ENCODE assay signal across 11 cellular contexts in the genomic region with DNA sequence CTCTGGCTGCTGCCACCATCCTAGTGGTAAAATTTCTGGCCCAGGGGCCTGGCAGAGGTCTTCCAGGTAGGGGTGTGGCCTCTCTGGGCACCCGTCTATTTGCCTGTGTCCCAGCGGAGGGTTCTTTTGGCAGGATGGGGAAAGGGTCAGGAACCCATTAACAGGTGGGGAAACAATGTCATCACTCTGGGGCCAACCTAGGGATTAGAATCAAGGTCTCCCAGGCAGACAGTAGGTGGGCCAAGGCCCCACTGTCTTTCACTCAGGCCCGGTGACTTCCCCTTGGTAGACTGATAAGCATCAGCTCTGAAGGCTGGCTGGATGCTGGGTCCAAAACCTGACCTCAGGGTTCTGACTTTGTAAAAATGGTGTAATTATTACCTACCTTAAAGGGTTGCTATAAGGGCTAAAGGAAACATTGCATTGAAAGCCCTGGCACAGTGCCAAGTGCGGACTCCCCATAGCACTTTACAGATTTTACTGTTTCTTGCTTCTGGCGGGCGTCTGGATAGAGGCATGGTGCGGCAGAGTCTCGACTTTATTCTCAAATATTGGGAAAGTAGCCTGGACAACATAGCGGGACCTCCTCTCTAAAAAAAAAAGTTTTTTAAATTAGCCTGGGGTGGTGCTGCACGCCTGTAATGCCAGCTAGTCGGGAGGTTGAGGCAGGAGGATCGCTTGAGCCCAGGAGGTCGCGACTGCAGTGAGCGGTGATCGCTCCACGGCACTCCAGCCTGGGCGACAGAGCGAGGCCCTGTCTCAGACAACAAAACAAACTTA. TPM values are rescaled to one million over a fixed set of nuclear protein-coding genes. Genes with fewer than 3 reads are reported as not detected.
A peak's percentile ranks its signal among the peaks of the same experiment; 100 is the strongest.
DNase-seq lines count a peak whose midpoint lies in the region; ATAC-seq, FAIRE-seq and TF ChIP-seq lines count a peak whose summit lies in the region.
"Had no signal": no experiment of that assay in that cellular context is flagged by ENCODE, and none has a peak within 500 bp of the region (broad histone marks: within the 10 kb centered on the region; RNA-seq: fewer than 3 reads in every experiment).

No MANE protein-coding gene starts in this region.

- no peak overlapping the region for H3K18ac ChIP-seq in mesenchymal stem cell (ENCODE audit: low read depth in 1 of 2, low read length in 2 of 2)

- peaks cover 5 to 35% (median 28%) of the 10 kb centered on the region in 12 donors for H3K4me1 ChIP-seq in heart left ventricle
- H3K4me1 ChIP-seq in GM12878 (ENCODE audit: control insufficient read depth, insufficient read depth, low read length), result peaks cover 6% of the 10 kb centered on the region; the same call in 1 of the 2 replicates
- H3K4me1 ChIP-seq in mesenchymal stem cell (ENCODE audit: control insufficient read depth, insufficient read depth, low read depth, low read length), result peaks cover 29% of the 10 kb centered on the region
- peaks cover 24 to 35% (median 29%) of the 10 kb centered on the region in 4 donors for H3K4me1 ChIP-seq in upper lobe of left lung

- CTCF ChIA-PET in GM12878 (lab: Yijun Ruan, JAX), result interaction anchor here (13.9 to 19.4 kb wide), 2 partner anchors 89 to 91 kb away, joined by 231 to 280 read pairs; no protein-coding TSS in a partner anchor

- no peaks in the 10 kb centered on the region for H4K20me1 ChIP-seq in GM12878 (ENCODE audit: control insufficient read depth, insufficient read depth)

- WGBS in heart left ventricle, 4 donors, result 42 to 52% (median 42%) methylated on average over 17 to 19 of the region's 19 CpGs
- 90% methylated on average over 19 of the region's 19 CpGs for WGBS in GM12878 (ENCODE audit: insufficient coverage, insufficient replicate concordance, low lambda C conversion rate, missing lambda C conversion rate)
- 73% methylated on average over 16 of the region's 19 CpGs for WGBS in mesenchymal stem cell
- WGBS in upper lobe of left lung, 2 donors, result 51 to 73% methylated on average over 18 to 19 of the region's 19 CpGs

- BruUV-seq in GM12878 (replicated peaks; lab: Mats Ljungman, UMichigan), result no TSS peak

- H2BK15ac ChIP-seq in mesenchymal stem cell (ENCODE audit: low read depth, poor library complexity, severe bottlenecking), result no peak overlapping the region

- no peak overlapping the region for H2BK5ac ChIP-seq in mesenchymal stem cell (ENCODE audit: low read depth, low read length, poor library complexity, severe bottlenecking)

- no peaks in the 10 kb centered on the region for H3K79me1 ChIP-seq in mesenchymal stem cell (replicated peaks; ENCODE audit: low read length, poor library complexity, severe bottlenecking)

- no peak overlapping the region for H4K8ac ChIP-seq in mesenchymal stem cell (ENCODE audit: low read length)

- H3K4me2 ChIP-seq in GM12878 (ENCODE audit: control insufficient read depth, insufficient read depth), result peak overlapping the region; percentile 46
- H3K4me2 ChIP-seq in mesenchymal stem cell (ENCODE audit: low read length, poor library complexity, severe bottlenecking), result no peak overlapping the region

- SMC1A ChIA-PET in GM12878 (lab: Charles Lee; ENCODE audit: uncharacterized antibody, unreplicated experiment), result no interaction called here

- POLR2A ChIA-PET in GM12878 (lab: Charles Lee), result no interaction called here

- in situ Hi-C loops in GM12878 (cut with MboI), result no loop called here

- H3K14ac ChIP-seq in mesenchymal stem cell (ENCODE audit: low read length in 2 of 2), result no peak overlapping the region

- no peaks in the 10 kb centered on the region for H3K79me2 ChIP-seq in GM12878 (ENCODE audit: control insufficient read depth, insufficient read depth, low read length)

- peak overlapping the region in 8 of 12 donors; percentile 11 to 61 (median 36) for H3K4me3 ChIP-seq in heart left ventricle
- H3K4me3 ChIP-seq in GM12878, result no peak overlapping the region
- peak overlapping the region in 1 of 2 experiments; percentile 77 for H3K4me3 ChIP-seq in mesenchymal stem cell (ENCODE audit: insufficient read depth in 1 of 2, low read depth in 1 of 2, low read length in 2 of 2)
- peak overlapping the region in 3 of 4 donors; percentile 50 to 51 (median 51) for H3K4me3 ChIP-seq in upper lobe of left lung

- H2BK12ac ChIP-seq in mesenchymal stem cell (ENCODE audit: low read length in 2 of 2), result no peak overlapping the region

- no peak overlapping the region for H3K23ac ChIP-seq in mesenchymal stem cell (ENCODE audit: low read length in 2 of 2)

- ATAC-seq in heart left ventricle (no peak), GM12878 (no peak), upper lobe of left lung (ENCODE audit: low FRiP score in 2 of 2) (no peak), GM18511 (IDR thresholded peaks at IDR 0.05; ENCODE audit: unreplicated experiment) (no peak)

- TF ChIP-seq EP300 in GM12878 (IDR thresholded peaks at IDR 0.05; ENCODE audit: borderline replicate concordance in 1 of 2, control insufficient read depth in 1 of 2, low read depth in 2 of 2, low read length in 2 of 2) (no peak), upper lobe of left lung (IDR thresholded peaks at IDR 0.05) (no peak)

- no peak overlapping the region for H3K27ac ChIP-seq in heart left ventricle
- no peak overlapping the region for H3K27ac ChIP-seq in GM12878 (ENCODE audit: control insufficient read depth, insufficient read depth)
- H3K27ac ChIP-seq in mesenchymal stem cell (ENCODE audit: low read length, poor library complexity, severe bottlenecking), result no peak overlapping the region
- H3K27ac ChIP-seq in upper lobe of left lung, result peak overlapping the region in 1 of 4 donors; percentile 61

- peaks cover 21 to 55% (median 35%) of the 10 kb centered on the region in 9 donors for H3K27me3 ChIP-seq in heart left ventricle
- peaks cover 14 to 25% of the 10 kb centered on the region in 2 experiments; a peak in 3 of 4 replicates for H3K27me3 ChIP-seq in GM12878 (replicated peaks in 1 of 2; ENCODE audit: control insufficient read depth in 2 of 2, insufficient read depth in 2 of 2, low read length in 1 of 2)
- peaks cover 0 to 53% of the 10 kb centered on the region in 2 experiments for H3K27me3 ChIP-seq in mesenchymal stem cell (ENCODE audit: control insufficient read depth in 1 of 2, insufficient read depth in 1 of 2, low read length in 2 of 2)
- peaks cover 0 to 35% (median 4%) of the 10 kb centered on the region in 4 donors for H3K27me3 ChIP-seq in upper lobe of left lung

- TF ChIP-seq CTCF in heart left ventricle (IDR thresholded peaks at IDR 0.05), result no peak
- no peak for TF ChIP-seq CTCF in GM12878 (IDR thresholded peaks at IDR 0.05 in 2 of 3, conservative IDR thresholded peaks at IDR 0.05 in 1 of 3; ENCODE audit: control insufficient read depth in 2 of 3, extremely low read depth in 1 of 3, insufficient read depth in 1 of 3, low read depth in 3 of 3, low read length in 3 of 3)
- no peak for TF ChIP-seq CTCF in upper lobe of left lung (IDR thresholded peaks at IDR 0.05)

- DNase-seq in heart left ventricle (no peak), cardiac septum (ENCODE audit: low spot score) (no peak), GM12878 (ENCODE audit: low read depth, low spot score) (no peak), mesenchymal stem cell (no peak), upper lobe of left lung (no peak), NCI-H146 (lab: John Stamatoyannopoulos, UW) (no peak), NOMO-1 treated with dmso at 0.1 percent for 144 hours (lab: John Stamatoyannopoulos, UW; ENCODE audit: unreplicated experiment) (no peak)
- DNase-seq: anterior cingulate cortex, COR-L47, T-helper 9 cell had no signal

- no peak for FAIRE-seq in GM12878 (lab: Jason Lieb, UNC)

- TF ChIP-seq POLR2A in heart left ventricle (IDR thresholded peaks at IDR 0.05) (no peak), GM12878 (IDR thresholded peaks at IDR 0.05; ENCODE audit: low read depth, low read length) (0 out of 2 replicates have a peak, but pooled peaks have one; percentile 37), upper lobe of left lung (IDR thresholded peaks at IDR 0.05) (no peak)

- no peak overlapping the region for H2AK5ac ChIP-seq in mesenchymal stem cell (ENCODE audit: low read length, severe bottlenecking)

- no peaks in the 10 kb centered on the region for H3K9me3 ChIP-seq in heart left ventricle
- H3K9me3 ChIP-seq in GM12878 (replicated peaks; ENCODE audit: control insufficient read depth, insufficient read depth, low read length), result no peaks in the 10 kb centered on the region
- H3K9me3 ChIP-seq in mesenchymal stem cell (ENCODE audit: control insufficient read depth, low read length), result no peaks in the 10 kb centered on the region
- no peaks in the 10 kb centered on the region for H3K9me3 ChIP-seq in upper lobe of left lung

- no peak overlapping the region for H2AFZ ChIP-seq in GM12878 (ENCODE audit: control insufficient read depth, low read depth, low read length)
- no peak overlapping the region for H2AFZ ChIP-seq in mesenchymal stem cell (ENCODE audit: low read depth, low read length)

- intact Hi-C loops in heart left ventricle (cut with DNase I) (no loop called here), cardiac septum (cut with DNase I) (no loop called here), GM12878 (cut with micrococcal nuclease; ENCODE audit: unreplicated experiment) (no loop called here)

- H3K4ac ChIP-seq in mesenchymal stem cell (ENCODE audit: low read depth in 1 of 2, low read length in 2 of 2), result no peak overlapping the region

- peaks cover 0 to 24% (median 23%) of the 10 kb centered on the region in 9 donors for H3K36me3 ChIP-seq in heart left ventricle
- H3K36me3 ChIP-seq in GM12878 (ENCODE audit: control insufficient read depth in 2 of 2, insufficient read depth in 2 of 2, low read length in 1 of 2), result peaks cover 4 to 6% of the 10 kb centered on the region in 2 experiments; a peak in 3 of 4 replicates
- H3K36me3 ChIP-seq in mesenchymal stem cell (ENCODE audit: control insufficient read depth in 1 of 2, insufficient read depth in 2 of 2, low read depth in 1 of 2, low read length in 2 of 2), result peaks cover 16 to 25% of the 10 kb centered on the region in 2 experiments
- peaks cover 12 to 23% (median 18%) of the 10 kb centered on the region in 4 donors for H3K36me3 ChIP-seq in upper lobe of left lung

- no peak overlapping the region for H4K91ac ChIP-seq in mesenchymal stem cell (ENCODE audit: low read length)

- TF ChIP-seq RAD21 in GM12878 (IDR thresholded peaks at IDR 0.05; ENCODE audit: insufficient read depth, low read depth, low read length), result no peak

- H2BK120ac ChIP-seq in mesenchymal stem cell (ENCODE audit: low read depth, low read length), result no peak overlapping the region

- H3K9ac ChIP-seq in GM12878 (ENCODE audit: control insufficient read depth, insufficient read depth, low read length), result no peak overlapping the region
- peak overlapping the region; percentile 77 for H3K9ac ChIP-seq in mesenchymal stem cell (ENCODE audit: low read length)

- RAD21 ChIA-PET in GM12878 (lab: Charles Lee; ENCODE audit: unreplicated experiment), result no interaction called here

RNA-seq across cellular contexts. Expression of a gene that starts 2.2 kb away (rescaled TPM):
- 1 to 10 TPM in 2 of 9 donors, under 1 TPM in 5, not detected in 2; 0.14 to 1.7 (median 0.72) TPM for total RNA-seq in heart left ventricle
- under 1 TPM; 0.27 to 0.67 TPM for polyA plus RNA-seq in heart left ventricle
- 0.51 TPM for total RNA-seq in cardiac septum
- 4.3 and 4.6 TPM in 2 replicates for total RNA-seq in GM12878 (2013; cell fraction: nucleolus; rRNA removed)
- 0.98 and 4.0 TPM in 2 replicates for total RNA-seq in GM12878 (2014; rRNA removed)
- total RNA-seq in GM12878 (2014; rRNA removed; fragmentation: Illumina TruSeq; extraction: Trizol), result 0.22 and 0.46 TPM in 2 replicates
- total RNA-seq in GM12878 (2021), result 0.88 and 1.2 TPM in 2 replicates
- not detected for polyA plus RNA-seq in GM12878 (2011; ENCODE audit: low read depth)
- 0.13 and 0.15 TPM in 2 replicates for polyA plus RNA-seq in GM12878 (2011; rRNA removed)
- 0.15 and 0.30 TPM in 2 replicates for polyA plus RNA-seq in GM12878 (2011; cell fraction: cytosol; rRNA removed)
- 0.57 and 1.2 TPM in 2 replicates for polyA plus RNA-seq in GM12878 (2011; cell fraction: nucleus; rRNA removed)
- polyA plus RNA-seq in GM12878 (2012), result 0.49 and 0.74 TPM in 2 replicates
- 0.32 and 0.89 TPM in 2 replicates for polyA plus RNA-seq in GM12878 (2014; fragmentation: Illumina TruSeq; extraction: Trizol)
- polyA plus RNA-seq in GM12878 (2014; fragmentation: Nextera tagmentation; extraction: Ambion mirVana), result under 1 TPM; 0.08 to 0.09 TPM
- 1.3 and 1.4 TPM in 2 replicates for polyA plus RNA-seq in GM12878 (2014; rRNA removed)
- polyA plus RNA-seq in GM12878 (2016; fragmentation: Nextera tagmentation; extraction: Ambion mirVana), result under 1 TPM; 0.20 to 0.88 TPM
- polyA minus RNA-seq in GM12878 (2011; rRNA and poly(A)+ RNA removed), result 0.46 TPM in 1 of 2 replicates, not detected in the other
- polyA minus RNA-seq in GM12878 (2011; cell fraction: cytosol; rRNA and poly(A)+ RNA removed), result not detected in 2 replicates
- polyA minus RNA-seq in GM12878 (2011; cell fraction: nucleus; rRNA and poly(A)+ RNA removed), result 1.5 and 1.8 TPM in 2 replicates
- polyA plus RNA-seq in mesenchymal stem cell (2013, experiment 1 of 2), result 1.8 TPM
- 1.9 TPM for polyA plus RNA-seq in mesenchymal stem cell (2013, experiment 2 of 2)
- 1 to 10 TPM; 1.3 to 8.4 (median 2.4) TPM for total RNA-seq in upper lobe of left lung

RNA-seq across cellular contexts. Expression of a gene that starts 10.3 kb away (rescaled TPM):
- total RNA-seq in heart left ventricle, result 10 to 100 TPM; 10.6 to 22.3 (median 16.5) TPM
- polyA plus RNA-seq in heart left ventricle, result 10 to 100 TPM; 22.5 to 24.9 TPM
- total RNA-seq in cardiac septum, result 11.4 TPM
- 16.4 and 81.1 TPM in 2 replicates for total RNA-seq in GM12878 (2013; cell fraction: nucleolus; rRNA removed)
- total RNA-seq in GM12878 (2014; rRNA removed), result 26.6 and 27.4 TPM in 2 replicates
- 23.1 and 23.4 TPM in 2 replicates for total RNA-seq in GM12878 (2014; rRNA removed; fragmentation: Illumina TruSeq; extraction: Trizol)
- 25.8 and 27.4 TPM in 2 replicates for total RNA-seq in GM12878 (2021)
- polyA plus RNA-seq in GM12878 (2011; ENCODE audit: low read depth), result 10.0 TPM
- polyA plus RNA-seq in GM12878 (2011; rRNA removed), result 23.9 and 36.3 TPM in 2 replicates
- polyA plus RNA-seq in GM12878 (2011; cell fraction: cytosol; rRNA removed), result 42.4 and 49.0 TPM in 2 replicates
- polyA plus RNA-seq in GM12878 (2011; cell fraction: nucleus; rRNA removed), result 38.4 TPM in 2 replicates
- polyA plus RNA-seq in GM12878 (2012), result 20.6 and 26.3 TPM in 2 replicates
- polyA plus RNA-seq in GM12878 (2014; fragmentation: Illumina TruSeq; extraction: Trizol), result 23.0 and 25.9 TPM in 2 replicates
- 10 to 100 TPM; 42.5 to 50.8 TPM for polyA plus RNA-seq in GM12878 (2014; fragmentation: Nextera tagmentation; extraction: Ambion mirVana)
- 27.6 and 28.1 TPM in 2 replicates for polyA plus RNA-seq in GM12878 (2014; rRNA removed)
- 10 to 100 TPM; 25.6 to 27.4 TPM for polyA plus RNA-seq in GM12878 (2016; fragmentation: Nextera tagmentation; extraction: Ambion mirVana)
- 38.1 and 42.1 TPM in 2 replicates for polyA minus RNA-seq in GM12878 (2011; rRNA and poly(A)+ RNA removed)
- 16.4 and 21.1 TPM in 2 replicates for polyA minus RNA-seq in GM12878 (2011; cell fraction: cytosol; rRNA and poly(A)+ RNA removed)
- polyA minus RNA-seq in GM12878 (2011; cell fraction: nucleus; rRNA and poly(A)+ RNA removed), result 11.6 and 20.5 TPM in 2 replicates
- polyA plus RNA-seq in mesenchymal stem cell (2013, experiment 1 of 2), result 18.7 TPM
- 17.4 TPM for polyA plus RNA-seq in mesenchymal stem cell (2013, experiment 2 of 2)
- 10 to 100 TPM; 15.4 to 43.2 (median 34.6) TPM for total RNA-seq in upper lobe of left lung

RNA-seq across cellular contexts. Expression of a gene that starts 14.3 kb away (rescaled TPM):
- total RNA-seq in heart left ventricle, result 10 to 100 TPM in 4 of 9 donors, 1 to 10 TPM in 5; 7.1 to 14.2 (median 10.0) TPM
- polyA plus RNA-seq in heart left ventricle, result 10 to 100 TPM in 1 of 2 donors, 1 to 10 TPM in 1; 8.8 to 13.2 TPM
- total RNA-seq in cardiac septum, result 11.2 TPM
- 49.7 and 59.4 TPM in 2 replicates for total RNA-seq in GM12878 (2013; cell fraction: nucleolus; rRNA removed)
- 19.2 and 19.6 TPM in 2 replicates for total RNA-seq in GM12878 (2014; rRNA removed)
- 13.5 and 14.3 TPM in 2 replicates for total RNA-seq in GM12878 (2014; rRNA removed; fragmentation: Illumina TruSeq; extraction: Trizol)
- 27.3 and 30.5 TPM in 2 replicates for total RNA-seq in GM12878 (2021)
- polyA plus RNA-seq in GM12878 (2011; ENCODE audit: low read depth), result 10.8 TPM
- polyA plus RNA-seq in GM12878 (2011; rRNA removed), result 19.6 and 27.8 TPM in 2 replicates
- polyA plus RNA-seq in GM12878 (2011; cell fraction: cytosol; rRNA removed), result 33.2 and 37.2 TPM in 2 replicates
- polyA plus RNA-seq in GM12878 (2011; cell fraction: nucleus; rRNA removed), result 134 and 151 TPM in 2 replicates
- 19.7 and 22.2 TPM in 2 replicates for polyA plus RNA-seq in GM12878 (2012)
- polyA plus RNA-seq in GM12878 (2014; fragmentation: Illumina TruSeq; extraction: Trizol), result 21.5 and 26.1 TPM in 2 replicates
- polyA plus RNA-seq in GM12878 (2014; fragmentation: Nextera tagmentation; extraction: Ambion mirVana), result 1 to 10 TPM; 6.5 to 7.2 TPM
- polyA plus RNA-seq in GM12878 (2014; rRNA removed), result 32.7 and 34.9 TPM in 2 replicates
- 10 to 100 TPM; 25.7 to 27.7 TPM for polyA plus RNA-seq in GM12878 (2016; fragmentation: Nextera tagmentation; extraction: Ambion mirVana)
- 19.7 and 27.5 TPM in 2 replicates for polyA minus RNA-seq in GM12878 (2011; rRNA and poly(A)+ RNA removed)
- polyA minus RNA-seq in GM12878 (2011; cell fraction: cytosol; rRNA and poly(A)+ RNA removed), result 6.1 and 8.0 TPM in 2 replicates
- 25.3 and 35.9 TPM in 2 replicates for polyA minus RNA-seq in GM12878 (2011; cell fraction: nucleus; rRNA and poly(A)+ RNA removed)
- polyA plus RNA-seq in mesenchymal stem cell (2013, experiment 1 of 2), result 11.1 TPM
- polyA plus RNA-seq in mesenchymal stem cell (2013, experiment 2 of 2), result 10.9 TPM
- 100 to 1,000 TPM in 1 of 6 donors, 10 to 100 TPM in 5; 18.2 to 127 (median 27.3) TPM for total RNA-seq in upper lobe of left lung

RNA-seq across cellular contexts. Expression of a gene that starts 14.4 kb away (rescaled TPM):
- total RNA-seq in heart left ventricle (10 to 100 TPM in 1 of 9 donors, 1 to 10 TPM in 8; 4.4 to 13.4 (median 7.1) TPM), cardiac septum (8.0 TPM), GM12878 (2014; rRNA removed) (16.3 and 16.9 TPM in 2 replicates), GM12878 (2014; rRNA removed; fragmentation: Illumina TruSeq; extraction: Trizol) (10.6 and 10.9 TPM in 2 replicates), GM12878 (2021) (7.6 and 15.7 TPM in 2 replicates), upper lobe of left lung (10 to 100 TPM; 14.8 to 67.1 (median 19.8) TPM)
- polyA plus RNA-seq in heart left ventricle (1 to 10 TPM; 5.8 to 6.4 TPM), GM12878 (2011; rRNA removed) (2.2 and 5.0 TPM in 2 replicates), GM12878 (2014; fragmentation: Illumina TruSeq; extraction: Trizol) (5.2 and 7.1 TPM in 2 replicates), GM12878 (2014; fragmentation: Nextera tagmentation; extraction: Ambion mirVana) (1 to 10 TPM in 1 of 2 experiments, under 1 TPM in 1; 0.93 to 1.5 TPM), GM12878 (2014; rRNA removed) (12.5 and 14.8 TPM in 2 replicates), GM12878 (2016; fragmentation: Nextera tagmentation; extraction: Ambion mirVana) (1 to 10 TPM; 8.2 to 9.9 TPM)
- 77.0 and 88.9 TPM in 2 replicates for total RNA-seq in GM12878 (2013; cell fraction: nucleolus; rRNA removed)
- 2.5 TPM for polyA plus RNA-seq in GM12878 (2011; ENCODE audit: low read depth)
- polyA plus RNA-seq in GM12878 (2011; cell fraction: cytosol; rRNA removed), result 4.2 and 6.1 TPM in 2 replicates
- polyA plus RNA-seq in GM12878 (2011; cell fraction: nucleus; rRNA removed), result 16.3 and 24.7 TPM in 2 replicates
- 4.5 TPM in 2 replicates for polyA plus RNA-seq in GM12878 (2012)
- 19.2 and 38.1 TPM in 2 replicates for polyA minus RNA-seq in GM12878 (2011; rRNA and poly(A)+ RNA removed)
- polyA minus RNA-seq in GM12878 (2011; cell fraction: cytosol; rRNA and poly(A)+ RNA removed), result 4.5 and 5.1 TPM in 2 replicates
- 33.6 and 56.7 TPM in 2 replicates for polyA minus RNA-seq in GM12878 (2011; cell fraction: nucleus; rRNA and poly(A)+ RNA removed)
- 5.0 TPM for polyA plus RNA-seq in mesenchymal stem cell (2013, experiment 1 of 2)
- polyA plus RNA-seq in mesenchymal stem cell (2013, experiment 2 of 2), result 5.2 TPM

RNA-seq across cellular contexts. Expression of a gene that starts 17.1 kb away (rescaled TPM):
- total RNA-seq in heart left ventricle (not detected), cardiac septum (not detected), GM12878 (2014; rRNA removed) (3.2 and 3.7 TPM in 2 replicates), GM12878 (2014; rRNA removed; fragmentation: Illumina TruSeq; extraction: Trizol) (1.3 and 1.4 TPM in 2 replicates), GM12878 (2021) (5.3 and 5.5 TPM in 2 replicates), upper lobe of left lung (1 to 10 TPM in 1 of 6 donors, under 1 TPM in 1, not detected in 4; 0.26 to 2.6 TPM)
- polyA plus RNA-seq in heart left ventricle (not detected), GM12878 (2011; rRNA removed) (not detected in 2 replicates), GM12878 (2014; fragmentation: Illumina TruSeq; extraction: Trizol) (0.11 and 0.90 TPM in 2 replicates), GM12878 (2014; fragmentation: Nextera tagmentation; extraction: Ambion mirVana) (under 1 TPM; 0.06 to 0.13 TPM), GM12878 (2014; rRNA removed) (4.4 and 5.7 TPM in 2 replicates), GM12878 (2016; fragmentation: Nextera tagmentation; extraction: Ambion mirVana) (1 to 10 TPM; 3.6 to 3.8 TPM)
- not detected in 2 replicates for total RNA-seq in GM12878 (2013; cell fraction: nucleolus; rRNA removed)
- polyA plus RNA-seq in GM12878 (2011; ENCODE audit: low read depth), result not detected
- not detected in 2 replicates for polyA plus RNA-seq in GM12878 (2011; cell fraction: cytosol; rRNA removed)
- not detected in 2 replicates for polyA plus RNA-seq in GM12878 (2011; cell fraction: nucleus; rRNA removed)
- polyA plus RNA-seq in GM12878 (2012), result 0.17 and 0.42 TPM in 2 replicates
- not detected in 2 replicates for polyA minus RNA-seq in GM12878 (2011; rRNA and poly(A)+ RNA removed)
- polyA minus RNA-seq in GM12878 (2011; cell fraction: cytosol; rRNA and poly(A)+ RNA removed), result not detected in 2 replicates
- polyA minus RNA-seq in GM12878 (2011; cell fraction: nucleus; rRNA and poly(A)+ RNA removed), result not detected in 2 replicates
- polyA plus RNA-seq in mesenchymal stem cell (2013, experiment 1 of 2), result not detected
- not detected for polyA plus RNA-seq in mesenchymal stem cell (2013, experiment 2 of 2)
